Comparison of ENCODE assay signal across 1 cellular context in the genomic region with DNA sequence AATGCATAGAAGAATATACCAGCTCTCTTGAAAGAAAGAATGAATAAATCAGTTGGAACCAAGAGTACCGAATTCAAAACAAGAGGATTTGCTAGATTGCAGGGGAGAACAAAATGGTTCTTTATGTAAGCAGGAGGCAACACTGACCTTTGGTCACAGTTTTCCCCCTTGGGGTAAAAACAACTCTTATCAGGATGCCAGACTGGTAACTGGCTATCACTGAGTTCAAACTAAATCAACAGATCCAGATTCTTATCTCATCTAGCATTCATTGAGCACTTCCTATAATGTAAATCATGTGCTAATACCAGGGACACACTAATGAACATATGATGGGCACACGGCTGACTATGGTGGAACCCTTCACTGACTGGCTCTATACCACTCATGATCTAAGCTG.
TF ChIP-seq lines count a peak whose summit lies in the region.

No MANE protein-coding gene starts in this region.

TF ChIP-seq in HepG2, 621 proteins besides CTCF, POLR2A, EP300 and RAD21 (continued from another document):
- TF ChIP-seq, protein P1, sequence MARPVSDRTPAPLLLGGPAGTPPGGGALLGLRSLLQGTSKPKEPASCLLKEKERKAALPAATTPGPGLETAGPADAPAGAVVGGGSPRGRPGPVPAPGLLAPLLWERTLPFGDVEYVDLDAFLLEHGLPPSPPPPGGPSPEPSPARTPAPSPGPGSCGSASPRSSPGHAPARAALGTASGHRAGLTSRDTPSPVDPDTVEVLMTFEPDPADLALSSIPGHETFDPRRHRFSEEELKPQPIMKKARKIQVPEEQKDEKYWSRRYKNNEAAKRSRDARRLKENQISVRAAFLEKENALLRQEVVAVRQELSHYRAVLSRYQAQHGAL (CRISPR knock-in tag; IDR thresholded peaks at IDR 0.05; ENCODE audit: not compliant biosample characterization) = no peak
- TF ChIP-seq NR2F6 (IDR thresholded peaks at IDR 0.05) (no peak; the same call in 1 of the 2 replicates), NR2F6 (CRISPR knock-in tag; IDR thresholded peaks at IDR 0.05) (peak; percentile 65), ZFP1 (CRISPR knock-in tag; IDR thresholded peaks at IDR 0.05) (0 out of 2 replicates have a peak, but pooled peaks have one; percentile 24), JDP2 (CRISPR knock-in tag; IDR thresholded peaks at IDR 0.05; ENCODE audit: borderline replicate concordance) (no peak), CBX5 (CRISPR knock-in tag; IDR thresholded peaks at IDR 0.05; ENCODE audit: borderline replicate concordance) (no peak), GPN1 (CRISPR knock-in tag; IDR thresholded peaks at IDR 0.05; ENCODE audit: borderline replicate concordance) (no peak), FOXK1 (CRISPR knock-in tag; IDR thresholded peaks at IDR 0.05; ENCODE audit: borderline replicate concordance, low read depth) (0 out of 2 replicates have a peak, but pooled peaks have one; percentile 48), ARNT (IDR thresholded peaks at IDR 0.05) (no peak), JARID2 (CRISPR knock-in tag; IDR thresholded peaks at IDR 0.05; ENCODE audit: insufficient replicate concordance) (no peak), KMT2A (CRISPR knock-in tag; IDR thresholded peaks at IDR 0.05) (no peak), TBX2 (CRISPR knock-in tag; IDR thresholded peaks at IDR 0.05; ENCODE audit: borderline replicate concordance) (peak; percentile 50; the same call in 1 of the 2 replicates), MXD4 (CRISPR knock-in tag; IDR thresholded peaks at IDR 0.05) (no peak), RFX5 (IDR thresholded peaks at IDR 0.05; ENCODE audit: low read depth, low read length) (no peak), ZNF430 (CRISPR knock-in tag; IDR thresholded peaks at IDR 0.05) (no peak), SALL1 (CRISPR knock-in tag; IDR thresholded peaks at IDR 0.05) (peak; percentile 15; the same call in 1 of the 2 replicates), GFI1 (CRISPR knock-in tag; IDR thresholded peaks at IDR 0.05; ENCODE audit: borderline replicate concordance) (no peak), SCMH1 (CRISPR knock-in tag; IDR thresholded peaks at IDR 0.05; ENCODE audit: borderline replicate concordance) (no peak), KDM1A (CRISPR knock-in tag; IDR thresholded peaks at IDR 0.05) (no peak), CENPX (CRISPR knock-in tag; IDR thresholded peaks at IDR 0.05) (no peak), FOXO1 (CRISPR knock-in tag; IDR thresholded peaks at IDR 0.05) (no peak; the same call in 1 of the 2 replicates), ZNF619 (CRISPR knock-in tag; IDR thresholded peaks at IDR 0.05) (no peak), DPF2 (CRISPR knock-in tag; IDR thresholded peaks at IDR 0.05; ENCODE audit: borderline replicate concordance, low read depth) (peak; percentile 50; the same call in 1 of the 2 replicates), JUNB (CRISPR knock-in tag; IDR thresholded peaks at IDR 0.05; ENCODE audit: borderline replicate concordance) (no peak), KLF16 (CRISPR knock-in tag; IDR thresholded peaks at IDR 0.05) (no peak), PHF21A (CRISPR knock-in tag; IDR thresholded peaks at IDR 0.05) (0 out of 2 replicates have a peak, but pooled peaks have one; percentile 35), PAWR (CRISPR knock-in tag; IDR thresholded peaks at IDR 0.05; ENCODE audit: borderline replicate concordance) (no peak)
- TF ChIP-seq, protein P2, sequence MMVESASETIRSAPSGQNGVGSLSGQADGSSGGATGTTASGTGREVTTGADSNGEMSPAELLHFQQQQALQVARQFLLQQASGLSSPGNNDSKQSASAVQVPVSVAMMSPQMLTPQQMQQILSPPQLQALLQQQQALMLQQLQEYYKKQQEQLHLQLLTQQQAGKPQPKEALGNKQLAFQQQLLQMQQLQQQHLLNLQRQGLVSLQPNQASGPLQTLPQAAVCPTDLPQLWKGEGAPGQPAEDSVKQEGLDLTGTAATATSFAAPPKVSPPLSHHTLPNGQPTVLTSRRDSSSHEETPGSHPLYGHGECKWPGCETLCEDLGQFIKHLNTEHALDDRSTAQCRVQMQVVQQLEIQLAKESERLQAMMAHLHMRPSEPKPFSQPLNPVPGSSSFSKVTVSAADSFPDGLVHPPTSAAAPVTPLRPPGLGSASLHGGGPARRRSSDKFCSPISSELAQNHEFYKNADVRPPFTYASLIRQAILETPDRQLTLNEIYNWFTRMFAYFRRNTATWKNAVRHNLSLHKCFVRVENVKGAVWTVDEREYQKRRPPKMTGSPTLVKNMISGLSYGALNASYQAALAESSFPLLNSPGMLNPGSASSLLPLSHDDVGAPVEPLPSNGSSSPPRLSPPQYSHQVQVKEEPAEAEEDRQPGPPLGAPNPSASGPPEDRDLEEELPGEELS (CRISPR knock-in tag; IDR thresholded peaks at IDR 0.05) = peak; percentile 45; the same call in 1 of the 2 replicates
- TF ChIP-seq, protein P3, sequence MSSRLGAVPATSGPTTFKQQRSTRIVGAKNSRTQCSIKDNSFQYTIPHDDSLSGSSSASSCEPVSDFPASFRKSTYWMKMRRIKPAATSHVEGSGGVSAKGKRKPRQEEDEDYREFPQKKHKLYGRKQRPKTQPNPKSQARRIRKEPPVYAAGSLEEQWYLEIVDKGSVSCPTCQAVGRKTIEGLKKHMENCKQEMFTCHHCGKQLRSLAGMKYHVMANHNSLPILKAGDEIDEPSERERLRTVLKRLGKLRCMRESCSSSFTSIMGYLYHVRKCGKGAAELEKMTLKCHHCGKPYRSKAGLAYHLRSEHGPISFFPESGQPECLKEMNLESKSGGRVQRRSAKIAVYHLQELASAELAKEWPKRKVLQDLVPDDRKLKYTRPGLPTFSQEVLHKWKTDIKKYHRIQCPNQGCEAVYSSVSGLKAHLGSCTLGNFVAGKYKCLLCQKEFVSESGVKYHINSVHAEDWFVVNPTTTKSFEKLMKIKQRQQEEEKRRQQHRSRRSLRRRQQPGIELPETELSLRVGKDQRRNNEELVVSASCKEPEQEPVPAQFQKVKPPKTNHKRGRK (CRISPR knock-in tag; IDR thresholded peaks at IDR 0.05) = no peak
- TF ChIP-seq, protein P4, sequence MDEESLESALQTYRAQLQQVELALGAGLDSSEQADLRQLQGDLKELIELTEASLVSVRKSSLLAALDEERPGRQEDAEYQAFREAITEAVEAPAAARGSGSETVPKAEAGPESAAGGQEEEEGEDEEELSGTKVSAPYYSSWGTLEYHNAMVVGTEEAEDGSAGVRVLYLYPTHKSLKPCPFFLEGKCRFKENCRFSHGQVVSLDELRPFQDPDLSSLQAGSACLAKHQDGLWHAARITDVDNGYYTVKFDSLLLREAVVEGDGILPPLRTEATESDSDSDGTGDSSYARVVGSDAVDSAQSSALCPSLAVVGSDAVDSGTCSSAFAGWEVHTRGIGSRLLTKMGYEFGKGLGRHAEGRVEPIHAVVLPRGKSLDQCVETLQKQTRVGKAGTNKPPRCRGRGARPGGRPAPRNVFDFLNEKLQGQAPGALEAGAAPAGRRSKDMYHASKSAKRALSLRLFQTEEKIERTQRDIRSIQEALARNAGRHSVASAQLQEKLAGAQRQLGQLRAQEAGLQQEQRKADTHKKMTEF (CRISPR knock-in tag; IDR thresholded peaks at IDR 0.05) = peak; percentile 44
- TF ChIP-seq, protein P5, sequence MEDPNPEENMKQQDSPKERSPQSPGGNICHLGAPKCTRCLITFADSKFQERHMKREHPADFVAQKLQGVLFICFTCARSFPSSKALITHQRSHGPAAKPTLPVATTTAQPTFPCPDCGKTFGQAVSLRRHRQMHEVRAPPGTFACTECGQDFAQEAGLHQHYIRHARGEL (CRISPR knock-in tag; IDR thresholded peaks at IDR 0.05) = no peak
TF ChIP-seq in HepG2: peak in this region for 44.
